ENCODE assay signal across 1 cellular context in the genomic region with DNA sequence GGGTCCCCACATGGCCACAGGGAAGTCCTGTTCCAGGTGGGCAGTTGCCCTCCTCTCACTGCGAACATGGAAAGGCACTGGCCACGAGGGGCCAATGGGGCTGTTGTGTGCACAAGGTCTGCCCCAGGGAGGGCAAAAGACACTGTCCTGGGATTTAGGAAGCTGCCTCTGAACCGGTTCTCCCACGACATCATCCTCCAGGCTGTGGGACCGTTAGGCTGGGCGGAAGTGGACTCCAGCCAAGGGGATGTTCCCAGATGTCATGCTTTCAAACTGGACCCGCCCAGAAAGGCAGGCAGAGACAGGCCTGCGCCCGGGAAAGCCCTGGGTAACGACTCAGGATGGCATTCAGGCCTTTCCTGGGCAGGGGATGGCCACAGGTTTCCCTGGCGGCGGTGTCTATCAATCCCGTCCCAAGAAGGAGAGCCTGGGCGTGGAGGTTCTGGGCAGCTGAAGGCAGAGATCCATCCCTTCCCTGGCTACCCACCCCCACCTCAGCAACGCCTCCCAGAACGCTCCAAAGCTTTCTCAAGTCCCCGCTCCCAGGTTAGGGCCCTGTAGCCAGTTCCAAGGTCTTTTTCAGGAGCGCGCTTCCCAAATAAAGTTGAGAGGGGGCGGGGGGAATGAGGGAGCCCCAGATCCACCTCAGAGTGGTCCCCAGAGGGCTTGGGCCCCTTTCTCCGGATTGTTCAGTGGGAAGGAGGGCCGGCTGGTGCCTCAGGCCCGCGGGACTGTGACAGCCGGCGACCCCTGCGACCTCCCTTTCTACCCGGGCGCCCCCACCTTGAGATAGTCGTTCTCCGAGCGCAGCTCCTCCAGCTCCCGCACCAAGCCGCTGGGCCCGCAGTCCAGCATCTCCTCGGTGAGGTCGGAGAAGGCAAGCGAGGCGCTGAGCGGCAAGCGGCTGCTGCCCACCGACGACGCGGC.
TF ChIP-seq lines count a peak whose summit lies in the region.

No MANE protein-coding gene starts in this region.

TF ChIP-seq in K562, 482 proteins besides CTCF, POLR2A, EP300 and RAD21 (continued from another document and continues in another):
- TF ChIP-seq, protein P1, sequence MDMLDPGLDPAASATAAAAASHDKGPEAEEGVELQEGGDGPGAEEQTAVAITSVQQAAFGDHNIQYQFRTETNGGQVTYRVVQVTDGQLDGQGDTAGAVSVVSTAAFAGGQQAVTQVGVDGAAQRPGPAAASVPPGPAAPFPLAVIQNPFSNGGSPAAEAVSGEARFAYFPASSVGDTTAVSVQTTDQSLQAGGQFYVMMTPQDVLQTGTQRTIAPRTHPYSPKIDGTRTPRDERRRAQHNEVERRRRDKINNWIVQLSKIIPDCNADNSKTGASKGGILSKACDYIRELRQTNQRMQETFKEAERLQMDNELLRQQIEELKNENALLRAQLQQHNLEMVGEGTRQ (CRISPR knock-in tag; IDR thresholded peaks at IDR 0.05) = no peak
- TF ChIP-seq, protein P2, sequence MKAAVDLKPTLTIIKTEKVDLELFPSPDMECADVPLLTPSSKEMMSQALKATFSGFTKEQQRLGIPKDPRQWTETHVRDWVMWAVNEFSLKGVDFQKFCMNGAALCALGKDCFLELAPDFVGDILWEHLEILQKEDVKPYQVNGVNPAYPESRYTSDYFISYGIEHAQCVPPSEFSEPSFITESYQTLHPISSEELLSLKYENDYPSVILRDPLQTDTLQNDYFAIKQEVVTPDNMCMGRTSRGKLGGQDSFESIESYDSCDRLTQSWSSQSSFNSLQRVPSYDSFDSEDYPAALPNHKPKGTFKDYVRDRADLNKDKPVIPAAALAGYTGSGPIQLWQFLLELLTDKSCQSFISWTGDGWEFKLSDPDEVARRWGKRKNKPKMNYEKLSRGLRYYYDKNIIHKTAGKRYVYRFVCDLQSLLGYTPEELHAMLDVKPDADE (conservative IDR thresholded peaks at IDR 0.05; ENCODE audit: control insufficient read depth, low read depth, low read length) = 0 out of 2 replicates have a peak, but pooled peaks have one; percentile 12
- peak; percentile 64 to 88; a peak in 3 of 4 replicates for TF ChIP-seq ETV6 (IDR thresholded peaks at IDR 0.05; ENCODE audit: borderline replicate concordance in 1 of 2, low read depth in 2 of 2, low read length in 1 of 2)
- no peak for TF ChIP-seq ETV6 (CRISPR knock-in tag; IDR thresholded peaks at IDR 0.05; ENCODE audit: borderline replicate concordance)
- TF ChIP-seq L3MBTL2 (IDR thresholded peaks at IDR 0.05) = peak; percentile 34; the same call in 1 of the 2 replicates
- 0 out of 2 replicates have a peak, but pooled peaks have one; percentile 21 for TF ChIP-seq ZBED1 (IDR thresholded peaks at IDR 0.05)
- no peak for TF ChIP-seq ZNF445 (CRISPR knock-in tag; IDR thresholded peaks at IDR 0.05; ENCODE audit: low read depth)
- no peak for TF ChIP-seq ILF3 (IDR thresholded peaks at IDR 0.05; ENCODE audit: borderline replicate concordance)
- TF ChIP-seq ZFX (CRISPR knock-in tag; IDR thresholded peaks at IDR 0.05) = peak; percentile 46
- peak; percentile 23 for TF ChIP-seq CCNT2 (IDR thresholded peaks at IDR 0.05; ENCODE audit: borderline replicate concordance, extremely low read depth, insufficient read length, low read depth, low read length)
- TF ChIP-seq NR3C1 (CRISPR knock-in tag; IDR thresholded peaks at IDR 0.05) = no peak
- no peak for TF ChIP-seq ZNF408 (CRISPR knock-in tag; IDR thresholded peaks at IDR 0.05; ENCODE audit: low read depth)
- TF ChIP-seq GABPA (tag; conservative IDR thresholded peaks at IDR 0.05; ENCODE audit: low read depth) = peak; percentile 68
- TF ChIP-seq, protein P3, sequence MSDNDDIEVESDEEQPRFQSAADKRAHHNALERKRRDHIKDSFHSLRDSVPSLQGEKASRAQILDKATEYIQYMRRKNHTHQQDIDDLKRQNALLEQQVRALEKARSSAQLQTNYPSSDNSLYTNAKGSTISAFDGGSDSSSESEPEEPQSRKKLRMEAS (CRISPR knock-in tag; IDR thresholded peaks at IDR 0.05) = peak; percentile 47
- no peak for TF ChIP-seq ZNF274 (IDR thresholded peaks at IDR 0.05; ENCODE audit: borderline replicate concordance, low read depth, low read length)
- TF ChIP-seq, protein P4, sequence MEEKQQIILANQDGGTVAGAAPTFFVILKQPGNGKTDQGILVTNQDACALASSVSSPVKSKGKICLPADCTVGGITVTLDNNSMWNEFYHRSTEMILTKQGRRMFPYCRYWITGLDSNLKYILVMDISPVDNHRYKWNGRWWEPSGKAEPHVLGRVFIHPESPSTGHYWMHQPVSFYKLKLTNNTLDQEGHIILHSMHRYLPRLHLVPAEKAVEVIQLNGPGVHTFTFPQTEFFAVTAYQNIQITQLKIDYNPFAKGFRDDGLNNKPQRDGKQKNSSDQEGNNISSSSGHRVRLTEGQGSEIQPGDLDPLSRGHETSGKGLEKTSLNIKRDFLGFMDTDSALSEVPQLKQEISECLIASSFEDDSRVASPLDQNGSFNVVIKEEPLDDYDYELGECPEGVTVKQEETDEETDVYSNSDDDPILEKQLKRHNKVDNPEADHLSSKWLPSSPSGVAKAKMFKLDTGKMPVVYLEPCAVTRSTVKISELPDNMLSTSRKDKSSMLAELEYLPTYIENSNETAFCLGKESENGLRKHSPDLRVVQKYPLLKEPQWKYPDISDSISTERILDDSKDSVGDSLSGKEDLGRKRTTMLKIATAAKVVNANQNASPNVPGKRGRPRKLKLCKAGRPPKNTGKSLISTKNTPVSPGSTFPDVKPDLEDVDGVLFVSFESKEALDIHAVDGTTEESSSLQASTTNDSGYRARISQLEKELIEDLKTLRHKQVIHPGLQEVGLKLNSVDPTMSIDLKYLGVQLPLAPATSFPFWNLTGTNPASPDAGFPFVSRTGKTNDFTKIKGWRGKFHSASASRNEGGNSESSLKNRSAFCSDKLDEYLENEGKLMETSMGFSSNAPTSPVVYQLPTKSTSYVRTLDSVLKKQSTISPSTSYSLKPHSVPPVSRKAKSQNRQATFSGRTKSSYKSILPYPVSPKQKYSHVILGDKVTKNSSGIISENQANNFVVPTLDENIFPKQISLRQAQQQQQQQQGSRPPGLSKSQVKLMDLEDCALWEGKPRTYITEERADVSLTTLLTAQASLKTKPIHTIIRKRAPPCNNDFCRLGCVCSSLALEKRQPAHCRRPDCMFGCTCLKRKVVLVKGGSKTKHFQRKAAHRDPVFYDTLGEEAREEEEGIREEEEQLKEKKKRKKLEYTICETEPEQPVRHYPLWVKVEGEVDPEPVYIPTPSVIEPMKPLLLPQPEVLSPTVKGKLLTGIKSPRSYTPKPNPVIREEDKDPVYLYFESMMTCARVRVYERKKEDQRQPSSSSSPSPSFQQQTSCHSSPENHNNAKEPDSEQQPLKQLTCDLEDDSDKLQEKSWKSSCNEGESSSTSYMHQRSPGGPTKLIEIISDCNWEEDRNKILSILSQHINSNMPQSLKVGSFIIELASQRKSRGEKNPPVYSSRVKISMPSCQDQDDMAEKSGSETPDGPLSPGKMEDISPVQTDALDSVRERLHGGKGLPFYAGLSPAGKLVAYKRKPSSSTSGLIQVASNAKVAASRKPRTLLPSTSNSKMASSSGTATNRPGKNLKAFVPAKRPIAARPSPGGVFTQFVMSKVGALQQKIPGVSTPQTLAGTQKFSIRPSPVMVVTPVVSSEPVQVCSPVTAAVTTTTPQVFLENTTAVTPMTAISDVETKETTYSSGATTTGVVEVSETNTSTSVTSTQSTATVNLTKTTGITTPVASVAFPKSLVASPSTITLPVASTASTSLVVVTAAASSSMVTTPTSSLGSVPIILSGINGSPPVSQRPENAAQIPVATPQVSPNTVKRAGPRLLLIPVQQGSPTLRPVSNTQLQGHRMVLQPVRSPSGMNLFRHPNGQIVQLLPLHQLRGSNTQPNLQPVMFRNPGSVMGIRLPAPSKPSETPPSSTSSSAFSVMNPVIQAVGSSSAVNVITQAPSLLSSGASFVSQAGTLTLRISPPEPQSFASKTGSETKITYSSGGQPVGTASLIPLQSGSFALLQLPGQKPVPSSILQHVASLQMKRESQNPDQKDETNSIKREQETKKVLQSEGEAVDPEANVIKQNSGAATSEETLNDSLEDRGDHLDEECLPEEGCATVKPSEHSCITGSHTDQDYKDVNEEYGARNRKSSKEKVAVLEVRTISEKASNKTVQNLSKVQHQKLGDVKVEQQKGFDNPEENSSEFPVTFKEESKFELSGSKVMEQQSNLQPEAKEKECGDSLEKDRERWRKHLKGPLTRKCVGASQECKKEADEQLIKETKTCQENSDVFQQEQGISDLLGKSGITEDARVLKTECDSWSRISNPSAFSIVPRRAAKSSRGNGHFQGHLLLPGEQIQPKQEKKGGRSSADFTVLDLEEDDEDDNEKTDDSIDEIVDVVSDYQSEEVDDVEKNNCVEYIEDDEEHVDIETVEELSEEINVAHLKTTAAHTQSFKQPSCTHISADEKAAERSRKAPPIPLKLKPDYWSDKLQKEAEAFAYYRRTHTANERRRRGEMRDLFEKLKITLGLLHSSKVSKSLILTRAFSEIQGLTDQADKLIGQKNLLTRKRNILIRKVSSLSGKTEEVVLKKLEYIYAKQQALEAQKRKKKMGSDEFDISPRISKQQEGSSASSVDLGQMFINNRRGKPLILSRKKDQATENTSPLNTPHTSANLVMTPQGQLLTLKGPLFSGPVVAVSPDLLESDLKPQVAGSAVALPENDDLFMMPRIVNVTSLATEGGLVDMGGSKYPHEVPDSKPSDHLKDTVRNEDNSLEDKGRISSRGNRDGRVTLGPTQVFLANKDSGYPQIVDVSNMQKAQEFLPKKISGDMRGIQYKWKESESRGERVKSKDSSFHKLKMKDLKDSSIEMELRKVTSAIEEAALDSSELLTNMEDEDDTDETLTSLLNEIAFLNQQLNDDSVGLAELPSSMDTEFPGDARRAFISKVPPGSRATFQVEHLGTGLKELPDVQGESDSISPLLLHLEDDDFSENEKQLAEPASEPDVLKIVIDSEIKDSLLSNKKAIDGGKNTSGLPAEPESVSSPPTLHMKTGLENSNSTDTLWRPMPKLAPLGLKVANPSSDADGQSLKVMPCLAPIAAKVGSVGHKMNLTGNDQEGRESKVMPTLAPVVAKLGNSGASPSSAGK (IDR thresholded peaks at IDR 0.05) = peak; percentile 63
- TF ChIP-seq ZNF561 (CRISPR knock-in tag; conservative IDR thresholded peaks at IDR 0.05) = no peak
- TF ChIP-seq ELF1 (tag; IDR thresholded peaks at IDR 0.05) = peak; percentile 60; the same call in 1 of the 2 replicates
- TF ChIP-seq, protein P5, sequence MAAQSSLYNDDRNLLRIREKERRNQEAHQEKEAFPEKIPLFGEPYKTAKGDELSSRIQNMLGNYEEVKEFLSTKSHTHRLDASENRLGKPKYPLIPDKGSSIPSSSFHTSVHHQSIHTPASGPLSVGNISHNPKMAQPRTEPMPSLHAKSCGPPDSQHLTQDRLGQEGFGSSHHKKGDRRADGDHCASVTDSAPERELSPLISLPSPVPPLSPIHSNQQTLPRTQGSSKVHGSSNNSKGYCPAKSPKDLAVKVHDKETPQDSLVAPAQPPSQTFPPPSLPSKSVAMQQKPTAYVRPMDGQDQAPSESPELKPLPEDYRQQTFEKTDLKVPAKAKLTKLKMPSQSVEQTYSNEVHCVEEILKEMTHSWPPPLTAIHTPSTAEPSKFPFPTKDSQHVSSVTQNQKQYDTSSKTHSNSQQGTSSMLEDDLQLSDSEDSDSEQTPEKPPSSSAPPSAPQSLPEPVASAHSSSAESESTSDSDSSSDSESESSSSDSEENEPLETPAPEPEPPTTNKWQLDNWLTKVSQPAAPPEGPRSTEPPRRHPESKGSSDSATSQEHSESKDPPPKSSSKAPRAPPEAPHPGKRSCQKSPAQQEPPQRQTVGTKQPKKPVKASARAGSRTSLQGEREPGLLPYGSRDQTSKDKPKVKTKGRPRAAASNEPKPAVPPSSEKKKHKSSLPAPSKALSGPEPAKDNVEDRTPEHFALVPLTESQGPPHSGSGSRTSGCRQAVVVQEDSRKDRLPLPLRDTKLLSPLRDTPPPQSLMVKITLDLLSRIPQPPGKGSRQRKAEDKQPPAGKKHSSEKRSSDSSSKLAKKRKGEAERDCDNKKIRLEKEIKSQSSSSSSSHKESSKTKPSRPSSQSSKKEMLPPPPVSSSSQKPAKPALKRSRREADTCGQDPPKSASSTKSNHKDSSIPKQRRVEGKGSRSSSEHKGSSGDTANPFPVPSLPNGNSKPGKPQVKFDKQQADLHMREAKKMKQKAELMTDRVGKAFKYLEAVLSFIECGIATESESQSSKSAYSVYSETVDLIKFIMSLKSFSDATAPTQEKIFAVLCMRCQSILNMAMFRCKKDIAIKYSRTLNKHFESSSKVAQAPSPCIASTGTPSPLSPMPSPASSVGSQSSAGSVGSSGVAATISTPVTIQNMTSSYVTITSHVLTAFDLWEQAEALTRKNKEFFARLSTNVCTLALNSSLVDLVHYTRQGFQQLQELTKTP (IDR thresholded peaks at IDR 0.05; ENCODE audit: low read depth in 1 of 2, partially characterized antibody in 2 of 2) = peak in 1 of 2 experiments; percentile 35
- TF ChIP-seq POLR2G (IDR thresholded peaks at IDR 0.05; ENCODE audit: low read depth, low read length) = peak; percentile 74
- no peak for TF ChIP-seq MCM5 (IDR thresholded peaks at IDR 0.05; ENCODE audit: low read depth)
- no peak for TF ChIP-seq SRSF1 (IDR thresholded peaks at IDR 0.05; ENCODE audit: low read depth, low read length)
- TF ChIP-seq MXI1 (IDR thresholded peaks at IDR 0.05; ENCODE audit: low read depth, low read length) = peak; percentile 58; the same call in 1 of the 2 replicates
- no peak for TF ChIP-seq RBBP5 (IDR thresholded peaks at IDR 0.05; ENCODE audit: borderline replicate concordance, insufficient read depth, low read length, poor library complexity, severe bottlenecking)
- no peak for TF ChIP-seq NR2F6 (CRISPR knock-in tag; IDR thresholded peaks at IDR 0.05)
- TF ChIP-seq RCOR1 (IDR thresholded peaks at IDR 0.05; ENCODE audit: borderline replicate concordance in 1 of 2, low read depth in 2 of 2, low read length in 2 of 2) = peak in 1 of 2 experiments; percentile 70; a peak in 2 of 4 replicates
- no peak for TF ChIP-seq BMI1 (IDR thresholded peaks at IDR 0.05; ENCODE audit: low read length)
- no peak for TF ChIP-seq SNRNP70 (optimal IDR thresholded peaks at IDR 0.05; ENCODE audit: low read depth, low read length)
- 0 out of 2 replicates have a peak, but pooled peaks have one; percentile 30 for TF ChIP-seq ZBTB7A (IDR thresholded peaks at IDR 0.05; ENCODE audit: borderline replicate concordance, control insufficient read depth, low read depth, low read length)
- 0 out of 2 replicates have a peak, but pooled peaks have one; percentile 0 for TF ChIP-seq BHLHE40 (IDR thresholded peaks at IDR 0.05; ENCODE audit: low read length)
- TF ChIP-seq, protein P6, sequence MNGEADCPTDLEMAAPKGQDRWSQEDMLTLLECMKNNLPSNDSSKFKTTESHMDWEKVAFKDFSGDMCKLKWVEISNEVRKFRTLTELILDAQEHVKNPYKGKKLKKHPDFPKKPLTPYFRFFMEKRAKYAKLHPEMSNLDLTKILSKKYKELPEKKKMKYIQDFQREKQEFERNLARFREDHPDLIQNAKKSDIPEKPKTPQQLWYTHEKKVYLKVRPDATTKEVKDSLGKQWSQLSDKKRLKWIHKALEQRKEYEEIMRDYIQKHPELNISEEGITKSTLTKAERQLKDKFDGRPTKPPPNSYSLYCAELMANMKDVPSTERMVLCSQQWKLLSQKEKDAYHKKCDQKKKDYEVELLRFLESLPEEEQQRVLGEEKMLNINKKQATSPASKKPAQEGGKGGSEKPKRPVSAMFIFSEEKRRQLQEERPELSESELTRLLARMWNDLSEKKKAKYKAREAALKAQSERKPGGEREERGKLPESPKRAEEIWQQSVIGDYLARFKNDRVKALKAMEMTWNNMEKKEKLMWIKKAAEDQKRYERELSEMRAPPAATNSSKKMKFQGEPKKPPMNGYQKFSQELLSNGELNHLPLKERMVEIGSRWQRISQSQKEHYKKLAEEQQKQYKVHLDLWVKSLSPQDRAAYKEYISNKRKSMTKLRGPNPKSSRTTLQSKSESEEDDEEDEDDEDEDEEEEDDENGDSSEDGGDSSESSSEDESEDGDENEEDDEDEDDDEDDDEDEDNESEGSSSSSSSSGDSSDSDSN (IDR thresholded peaks at IDR 0.05; ENCODE audit: borderline replicate concordance in 1 of 2, low read depth in 2 of 2, low read length in 2 of 2) = peak in 1 of 2 experiments; percentile 65; a peak in 1 of 4 replicates
- TF ChIP-seq ETV1 (tag; conservative IDR thresholded peaks at IDR 0.05; ENCODE audit: low read depth) = peak; percentile 80
